Comparison of ENCODE assay signal across 8 cellular contexts in the genomic region with DNA sequence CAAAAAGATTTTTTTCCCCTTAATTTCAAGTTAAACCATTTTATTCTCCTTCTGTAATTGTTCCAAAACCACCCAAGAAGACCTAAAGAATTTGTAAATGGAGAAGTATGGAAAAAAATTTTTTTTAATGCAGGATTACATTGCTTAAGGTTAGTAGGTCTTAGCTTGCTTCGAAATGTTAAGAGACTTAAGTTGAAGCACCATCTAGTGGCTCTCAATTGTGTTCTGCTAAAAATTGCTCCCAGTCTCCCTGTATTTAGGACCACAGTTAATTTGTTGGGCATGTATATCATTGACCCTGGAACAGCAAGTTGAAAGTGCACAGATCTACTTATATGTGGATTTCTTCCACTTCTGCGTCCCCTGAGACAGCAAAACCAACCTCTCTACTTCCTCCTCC. TPM values are rescaled to one million over a fixed set of nuclear protein-coding genes. Genes with fewer than 3 reads are reported as not detected.
DNase-seq lines count a peak whose midpoint lies in the region; ATAC-seq, FAIRE-seq and TF ChIP-seq lines count a peak whose summit lies in the region.

No MANE protein-coding gene starts in this region.

- H3K27ac Mint-ChIP-seq in CD14-positive monocyte, result peak overlapping the region; percentile 82 to 95 (median 90)

- intact Hi-C loops in CD14-positive monocyte (cut with micrococcal nuclease) (loop anchor here (5.0 to 10.0 kb wide), 4 partner anchors 37 to 153 kb away; no protein-coding TSS in a partner anchor), GM12878 (cut with micrococcal nuclease; ENCODE audit: unreplicated experiment) (loop anchor here (5.0 kb wide), 2 partner anchors 82 to 158 kb away; no protein-coding TSS in a partner anchor)

- TF ChIP-seq POLR2A in GM12878 (IDR thresholded peaks at IDR 0.05; ENCODE audit: low read depth, low read length), result no peak

- peak overlapping the region; percentile 35; the same call in 1 of the 2 replicates for H2AFZ ChIP-seq in GM12878 (ENCODE audit: control insufficient read depth, low read depth, low read length)

- TF ChIP-seq CTCF in CD14-positive monocyte (IDR thresholded peaks at IDR 0.05) (no peak), GM12878 (IDR thresholded peaks at IDR 0.05 in 2 of 3, conservative IDR thresholded peaks at IDR 0.05 in 1 of 3; ENCODE audit: control insufficient read depth in 2 of 3, extremely low read depth in 1 of 3, insufficient read depth in 1 of 3, low read depth in 3 of 3, low read length in 3 of 3) (peak; percentile 1 to 12 (median 10); a peak in 1 of 6 replicates), lung (IDR thresholded peaks at IDR 0.05; ENCODE audit: control extremely low read depth, extremely low read depth) (peak; percentile 11)

- SMC1A ChIA-PET in GM12878 (lab: Charles Lee; ENCODE audit: uncharacterized antibody, unreplicated experiment), result interaction anchor here (0.8 to 2.2 kb wide), 16 partner anchors 10 to 171 kb away, joined by 3 to 12 read pairs (median 4); a partner anchor contains a TSS

- H3K79me2 ChIP-seq in GM12878 (ENCODE audit: control insufficient read depth, insufficient read depth, low read length), result no peaks in the 10 kb centered on the region

- DNase-seq in CD14-positive monocyte (ENCODE audit: low spot score), result no peak
- DNase-seq in GM12878 (ENCODE audit: low read depth, low spot score), result no peak
- DNase-seq in lung (ENCODE audit: low spot score), result no peak
- no peak for DNase-seq in NK-92 (lab: John Stamatoyannopoulos, UW; ENCODE audit: unreplicated experiment)
- DNase-seq in stimulated activated CD4-positive, alpha-beta T cell treated with anti-CD3 and anti-CD28 coated beads, Interleukin-4, amount 100 ng/mL, for 1 hour, result no peak
- DNase-seq in 8988T, result no peak
- no peak for DNase-seq in activated CD4-positive, alpha-beta T cell treated with anti-CD3 and anti-CD28 coated beads, Interleukin-2, amount 50 U/mL, for 4 hours

- 22% methylated on average over 2 of the region's 2 CpGs for WGBS in GM12878 (ENCODE audit: insufficient coverage, insufficient replicate concordance, low lambda C conversion rate, missing lambda C conversion rate)
- 37 to 38% methylated on average over 2 of the region's 2 CpGs for WGBS in lung, 2 donors

- H3K4me3 Mint-ChIP-seq in CD14-positive monocyte, result peak overlapping the region in 1 of 2 donors; percentile 77

- no peaks in the 10 kb centered on the region for H3K36me3 ChIP-seq in GM12878 (ENCODE audit: control insufficient read depth in 2 of 2, insufficient read depth in 2 of 2, low read length in 1 of 2)
- no peaks in the 10 kb centered on the region for H3K36me3 ChIP-seq in lung (ENCODE audit: control insufficient read depth in 2 of 2, insufficient read depth in 2 of 2, low read length in 2 of 2)

- peaks cover 77% of the 10 kb centered on the region for H3K4me1 Mint-ChIP-seq in CD14-positive monocyte

- BruUV-seq in GM12878 (replicated peaks; lab: Mats Ljungman, UMichigan), result no TSS peak

- H4K20me1 ChIP-seq in GM12878 (ENCODE audit: control insufficient read depth, insufficient read depth), result no peaks in the 10 kb centered on the region

- no peak overlapping the region for H3K9ac ChIP-seq in GM12878 (ENCODE audit: control insufficient read depth, insufficient read depth, low read length)

- no peak for FAIRE-seq in GM12878 (lab: Jason Lieb, UNC)

- H3K27me3 Mint-ChIP-seq in CD14-positive monocyte (ENCODE audit: low read depth in 3 of 3), result peaks cover 0 to 2% (median 0%) of the 10 kb centered on the region in 3 donors

- peaks cover 3 to 9% of the 10 kb centered on the region in 2 donors for H3K36me3 Mint-ChIP-seq in CD14-positive monocyte

- H3K4me1 ChIP-seq in GM12878 (ENCODE audit: control insufficient read depth, insufficient read depth, low read length) (peaks cover 19% of the 10 kb centered on the region), lung (ENCODE audit: control insufficient read depth in 2 of 2, insufficient read depth in 2 of 2, low read length in 2 of 2) (peaks cover 2% of the 10 kb centered on the region in 2 donors)

- TF ChIP-seq EP300 in Ishikawa (IDR thresholded peaks at IDR 0.05; ENCODE audit: borderline replicate concordance) (no peak), GM12878 (IDR thresholded peaks at IDR 0.05; ENCODE audit: borderline replicate concordance in 1 of 2, control insufficient read depth in 1 of 2, low read depth in 2 of 2, low read length in 2 of 2) (no peak)

- H3K27ac ChIP-seq in GM12878 (ENCODE audit: control insufficient read depth, insufficient read depth), result no peak overlapping the region
- H3K27ac ChIP-seq in lung (ENCODE audit: low read depth in 1 of 2, low read length in 1 of 2), result no peak overlapping the region

- H3K9me3 ChIP-seq in GM12878 (replicated peaks; ENCODE audit: control insufficient read depth, insufficient read depth, low read length) (peaks cover 2% of the 10 kb centered on the region), lung (ENCODE audit: control insufficient read depth in 2 of 2, insufficient read depth in 1 of 2, low read length in 1 of 2) (no peaks in the 10 kb centered on the region)

- CTCF ChIA-PET in GM12878 (lab: Yijun Ruan, JAX), result interaction anchor here (0.7 to 3.0 kb wide), 11 partner anchors 11 to 232 kb away, joined by 3 to 30 read pairs (median 5); no protein-coding TSS in a partner anchor

- in situ Hi-C loops in GM12878 (cut with MboI), result no loop called here

- peaks cover 0 to 7% (median 2%) of the 10 kb centered on the region in 7 donors for H3K9me3 Mint-ChIP-seq in CD14-positive monocyte

- TF ChIP-seq RAD21 in Ishikawa (IDR thresholded peaks at IDR 0.05; ENCODE audit: low read depth) (peak; percentile 69), GM12878 (IDR thresholded peaks at IDR 0.05; ENCODE audit: insufficient read depth, low read depth, low read length) (peak; percentile 40)

- POLR2A ChIA-PET in GM12878 (lab: Charles Lee), result interaction anchor here (0.7 kb wide), 1 partner anchor 11 kb away, joined by 3 read pairs; no protein-coding TSS in a partner anchor

- 0 out of 2 replicates have a peak overlapping the region, but pooled peaks have one; percentile 21 for H3K4me2 ChIP-seq in GM12878 (ENCODE audit: control insufficient read depth, insufficient read depth)

- H3K4me3 ChIP-seq in GM12878, result no peak overlapping the region
- H3K4me3 ChIP-seq in lung, result no peak overlapping the region

- RAD21 ChIA-PET in GM12878 (lab: Charles Lee; ENCODE audit: unreplicated experiment), result interaction anchor here (0.6 to 2.0 kb wide), 7 partner anchors 79 to 171 kb away, joined by 3 to 11 read pairs (median 5); no protein-coding TSS in a partner anchor

- peak; percentile 29; the same call in 1 of the 3 replicates for ATAC-seq in GM12878
- ATAC-seq in lung (ENCODE audit: insufficient read depth, low FRiP score), result no peak

- H3K27me3 ChIP-seq in GM12878 (replicated peaks in 1 of 2; ENCODE audit: control insufficient read depth in 2 of 2, insufficient read depth in 2 of 2, low read length in 1 of 2) (no peaks in the 10 kb centered on the region), lung (ENCODE audit: control insufficient read depth, insufficient read depth) (no peaks in the 10 kb centered on the region)

TF ChIP-seq in Ishikawa, 13 proteins besides CTCF, POLR2A, EP300 and RAD21 (continues in another document):
- TF ChIP-seq NFIC (IDR thresholded peaks at IDR 0.05) (no peak), TCF12 (IDR thresholded peaks at IDR 0.05; ENCODE audit: low read depth) (no peak), ZBTB7A (IDR thresholded peaks at IDR 0.05; ENCODE audit: low read depth) (no peak), FOXM1 (IDR thresholded peaks at IDR 0.05; ENCODE audit: borderline replicate concordance, low read depth) (no peak), CREB1 (IDR thresholded peaks at IDR 0.05; ENCODE audit: low read depth) (no peak), TEAD4 (IDR thresholded peaks at IDR 0.05) (no peak), EGR1 (IDR thresholded peaks at IDR 0.05) (no peak)

TF ChIP-seq in GM12878, 131 proteins besides CTCF, POLR2A, EP300 and RAD21:
- TF ChIP-seq CHD2 (IDR thresholded peaks at IDR 0.05; ENCODE audit: borderline replicate concordance, low read depth, low read length) (no peak), SMC3 (IDR thresholded peaks at IDR 0.05; ENCODE audit: borderline replicate concordance, low read length) (0 out of 2 replicates have a peak, but pooled peaks have one; percentile 22)
TF ChIP-seq in GM12878: peak in this region for 1.

RNA-seq across cellular contexts. Expression of a gene that starts 32.4 kb away (rescaled TPM):
- polyA plus RNA-seq in CD14-positive monocyte (not detected), GM12878 (2011; rRNA removed) (0.09 TPM in 1 of 2 replicates, not detected in the other), GM12878 (2014; fragmentation: Illumina TruSeq; extraction: Trizol) (0.33 TPM in 1 of 2 replicates, not detected in the other), GM12878 (2014; fragmentation: Nextera tagmentation; extraction: Ambion mirVana) (not detected), GM12878 (2014; rRNA removed) (not detected in 2 replicates), GM12878 (2016; fragmentation: Nextera tagmentation; extraction: Ambion mirVana) (not detected), lung (not detected)
- not detected in 2 replicates for total RNA-seq in GM12878 (2013; cell fraction: nucleolus; rRNA removed)
- total RNA-seq in GM12878 (2014; rRNA removed) (not detected in 2 replicates), GM12878 (2014; rRNA removed; fragmentation: Illumina TruSeq; extraction: Trizol) (not detected in 2 replicates), GM12878 (2021) (0.41 TPM in 1 of 2 replicates, not detected in the other), lung (not detected)
- polyA plus RNA-seq in GM12878 (2011; ENCODE audit: low read depth), result not detected
- polyA plus RNA-seq in GM12878 (2011; cell fraction: cytosol; rRNA removed), result not detected in 2 replicates
- polyA plus RNA-seq in GM12878 (2011; cell fraction: nucleus; rRNA removed), result 0.20 TPM in 1 of 2 replicates, not detected in the other
- not detected in 2 replicates for polyA plus RNA-seq in GM12878 (2012)
- not detected in 2 replicates for polyA minus RNA-seq in GM12878 (2011; rRNA and poly(A)+ RNA removed)
- polyA minus RNA-seq in GM12878 (2011; cell fraction: cytosol; rRNA and poly(A)+ RNA removed), result not detected in 2 replicates
- not detected in 2 replicates for polyA minus RNA-seq in GM12878 (2011; cell fraction: nucleus; rRNA and poly(A)+ RNA removed)
